Comparison of ENCODE assay signal across 7 cellular contexts in genomic region chr3:184381261-184382224, GRCh38. TPM values are rescaled to one million over a fixed set of nuclear protein-coding genes. Genes with fewer than 3 reads are reported as not detected.
DNase-seq lines count a peak whose midpoint lies in the region; ATAC-seq and TF ChIP-seq lines count a peak whose summit lies in the region.
"Had no signal": no experiment of that assay in that cellular context is flagged by ENCODE, and none has a peak within 500 bp of the region (broad histone marks: within the 10 kb centered on the region; RNA-seq: fewer than 3 reads in every experiment).

No MANE protein-coding gene starts in this region.

- CTCF ChIA-PET in activated CD4-positive, alpha-beta T cell treated with anti-CD3 and anti-CD28 coated beads for 36 hours (lab: Charles Lee) = interaction anchor here (0.6 to 2.7 kb wide), 5 partner anchors 10 to 160 kb away, joined by 3 to 13 read pairs (median 4); no protein-coding TSS in a partner anchor

- no peak for TF ChIP-seq CTCF in stomach (IDR thresholded peaks at IDR 0.05)

- no peaks in the 10 kb centered on the region for H3K9me3 Mint-ChIP-seq in activated CD4-positive, alpha-beta T cell treated with anti-CD3 and anti-CD28 coated beads for 36 hours (ENCODE audit: low read depth)

- DNase-seq in activated CD4-positive, alpha-beta T cell treated with anti-CD3 and anti-CD28 coated beads for 36 hours = no peak
- no peak for DNase-seq in activated CD4-positive, alpha-beta T cell treated with anti-CD3 and anti-CD28 coated beads, Interleukin-2, amount 50 U/mL, for 4 hours
- DNase-seq in iPS DF 6.9 (ENCODE audit: low read depth, low spot score) (no peak), stomach (no peak), LoVo (ENCODE audit: low spot score) (no peak)
- DNase-seq in activated CD4-positive, CD25-positive, alpha-beta regulatory T cell treated with anti-CD3 and anti-CD28 coated beads, Interleukin-2, amount 50 U/mL, for 72 hours = no peak
- DNase-seq: NCI-H1694 treated with DMSO at 0.1 percent for 48 hours had no signal

- TF ChIP-seq POLR2A in stomach (IDR thresholded peaks at IDR 0.05) = no peak

- H3K27me3 Mint-ChIP-seq in activated CD4-positive, alpha-beta T cell treated with anti-CD3 and anti-CD28 coated beads for 36 hours = peaks cover 47% of the 10 kb centered on the region

- POLR2A ChIA-PET in activated CD4-positive, alpha-beta T cell treated with anti-CD3 and anti-CD28 coated beads for 36 hours (lab: Charles Lee) = no interaction called here

- H3K27me3 ChIP-seq in iPS DF 6.9 (ENCODE audit: control insufficient read depth, insufficient read depth, low read length) (peaks cover 29% of the 10 kb centered on the region), stomach (peaks cover 0 to 72% (median 32%) of the 10 kb centered on the region in 3 donors)

- ATAC-seq in activated CD4-positive, alpha-beta T cell treated with anti-CD3 and anti-CD28 coated beads for 36 hours = peak; percentile 17

- no peaks in the 10 kb centered on the region for H3K36me3 Mint-ChIP-seq in activated CD4-positive, alpha-beta T cell treated with anti-CD3 and anti-CD28 coated beads for 36 hours (ENCODE audit: low read depth)

- TF ChIP-seq EP300 in stomach (IDR thresholded peaks at IDR 0.05) = no peak

- H3K4me1 ChIP-seq in iPS DF 6.9 (ENCODE audit: control insufficient read depth, insufficient read depth, low read length) (peaks cover 2% of the 10 kb centered on the region), stomach (peaks cover 23 to 45% (median 37%) of the 10 kb centered on the region in 4 donors)

- peaks cover 6% of the 10 kb centered on the region for H3K4me1 Mint-ChIP-seq in activated CD4-positive, alpha-beta T cell treated with anti-CD3 and anti-CD28 coated beads for 36 hours

- H3K36me3 ChIP-seq in iPS DF 6.9 (ENCODE audit: control insufficient read depth, insufficient read depth, low read length) (no peaks in the 10 kb centered on the region), stomach (peaks cover 0 to 20% (median 11%) of the 10 kb centered on the region in 4 donors)

- H3K9me3 ChIP-seq in iPS DF 6.9 (ENCODE audit: control insufficient read depth, insufficient read depth, low read length) (no peaks in the 10 kb centered on the region), stomach (no peaks in the 10 kb centered on the region)

- no peak overlapping the region for H3K27ac ChIP-seq in iPS DF 6.9 (ENCODE audit: low read length)
- peak overlapping the region in 4 of 5 donors; percentile 3 to 79 (median 66) for H3K27ac ChIP-seq in stomach

- intact Hi-C loops in activated CD4-positive, alpha-beta T cell treated with anti-CD3 and anti-CD28 coated beads for 36 hours (cut with DNase I, micrococcal nuclease) = no loop called here
- intact Hi-C loops in stomach (cut with DNase I; ENCODE audit: low total_unique reads) = no loop called here

- no peak overlapping the region for H3K4me3 Mint-ChIP-seq in activated CD4-positive, alpha-beta T cell treated with anti-CD3 and anti-CD28 coated beads for 36 hours

- no CpG with 5 or more reads among the region's 55 CpGs for whole genome bisulfite sequencing in iPS DF 6.9 (ENCODE audit: insufficient coverage, insufficient read length)
- 9 to 22% (median 14%) methylated on average over 27 to 55 of the region's 55 CpGs for WGBS in stomach, 5 donors

- H3K4me3 ChIP-seq in iPS DF 6.9 (ENCODE audit: low read length) (peak overlapping the region; percentile 20; the same call in 1 of the 2 replicates), stomach (peak overlapping the region; percentile 57 to 62 (median 60))

- H3K27ac Mint-ChIP-seq in activated CD4-positive, alpha-beta T cell treated with anti-CD3 and anti-CD28 coated beads for 36 hours = no peak overlapping the region

RNA-seq across cellular contexts. Expression of gene CHRD, which starts 1.7 kb away (rescaled TPM):
- under 1 TPM in 1 of 2 experiments, not detected in 1; 0.23 TPM for total RNA-seq in activated CD4-positive, alpha-beta T cell treated with anti-CD3 and anti-CD28 coated beads for 36 hours
- 10 to 100 TPM in 1 of 5 donors, 1 to 10 TPM in 4; 6.1 to 27.2 (median 9.2) TPM for total RNA-seq in stomach
- polyA plus RNA-seq in stomach = 1 to 10 TPM; 5.2 to 7.1 (median 5.7) TPM

RNA-seq across cellular contexts. Expression of gene THPO, which starts 3.5 kb away (rescaled TPM):
- not detected for total RNA-seq in activated CD4-positive, alpha-beta T cell treated with anti-CD3 and anti-CD28 coated beads for 36 hours
- total RNA-seq in stomach = not detected
- 1 to 10 TPM in 1 of 3 donors, under 1 TPM in 2; 0.38 to 1.8 (median 0.93) TPM for polyA plus RNA-seq in stomach

RNA-seq across cellular contexts. Expression of gene POLR2H, which starts 20.0 kb away (rescaled TPM):
- 100 to 1,000 TPM; 130 to 143 TPM for total RNA-seq in activated CD4-positive, alpha-beta T cell treated with anti-CD3 and anti-CD28 coated beads for 36 hours
- total RNA-seq in stomach = 100 to 1,000 TPM in 2 of 5 donors, 10 to 100 TPM in 3; 14.0 to 273 (median 85.0) TPM
- 100 to 1,000 TPM; 103 to 142 (median 116) TPM for polyA plus RNA-seq in stomach

RNA-seq across cellular contexts. Expression of gene CLCN2, which starts 20.1 kb away (rescaled TPM):
- total RNA-seq in activated CD4-positive, alpha-beta T cell treated with anti-CD3 and anti-CD28 coated beads for 36 hours = 1 to 10 TPM; 4.6 to 4.7 TPM
- 10 to 100 TPM in 2 of 5 donors, 1 to 10 TPM in 3; 4.2 to 34.5 (median 5.8) TPM for total RNA-seq in stomach
- 1 to 10 TPM; 2.1 to 5.1 (median 2.5) TPM for polyA plus RNA-seq in stomach

RNA-seq across cellular contexts. Expression of gene FAM131A, which starts 44.1 kb away (rescaled TPM):
- 1 to 10 TPM; 3.7 to 4.5 TPM for total RNA-seq in activated CD4-positive, alpha-beta T cell treated with anti-CD3 and anti-CD28 coated beads for 36 hours
- total RNA-seq in stomach = 10 to 100 TPM in 3 of 5 donors, 1 to 10 TPM in 2; 1.8 to 73.2 (median 28.8) TPM
- 10 to 100 TPM; 10.0 to 13.0 (median 12.5) TPM for polyA plus RNA-seq in stomach

Comparison
In these comparisons a context has a peak if more than half of its experiments do, and no peak if none do; other contexts are left out.
1. RNA of gene CHRD, which starts 1.7 kb away (total RNA-seq): 6.1 to 27.2 TPM in stomach; 0.23 TPM in activated CD4-positive, alpha-beta T cell treated with anti-CD3 and anti-CD28 coated beads for 36 hours; every median in the first group is over 4 times any median in the second.